11 cellular contexts compared by ENCODE assay signal in the genomic region with DNA sequence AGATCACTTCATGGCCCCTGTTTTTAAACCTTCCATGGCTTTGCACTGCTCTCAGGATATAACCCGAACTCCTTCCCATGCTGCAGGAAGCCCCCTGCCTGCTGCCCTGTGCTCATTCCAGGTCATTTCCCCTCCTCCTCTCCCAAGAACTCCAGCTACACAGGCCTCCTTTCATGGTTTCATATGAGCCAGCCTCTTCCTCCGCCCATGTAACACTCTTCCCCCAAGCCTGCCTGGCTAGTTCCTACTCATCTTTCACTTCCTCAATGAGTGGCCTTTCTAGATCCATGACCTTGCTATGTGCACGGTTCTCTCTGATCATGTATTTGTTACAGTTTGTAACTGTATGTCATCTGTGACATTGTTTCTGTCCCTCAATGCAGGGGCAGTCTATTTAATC. TPM values are rescaled to one million over a fixed set of nuclear protein-coding genes. Genes with fewer than 3 reads are reported as not detected.
DNase-seq lines count a peak whose midpoint lies in the region; ATAC-seq and TF ChIP-seq lines count a peak whose summit lies in the region.
"Had no signal": no experiment of that assay in that cellular context is flagged by ENCODE, and none has a peak within 500 bp of the region (broad histone marks: within the 10 kb centered on the region; RNA-seq: fewer than 3 reads in every experiment).

No MANE protein-coding gene starts in this region.

- POLR2A ChIA-PET in activated CD4-positive, alpha-beta memory T cell treated with anti-CD3 and anti-CD28 coated beads for 36 hours (lab: Charles Lee) = no interaction called here
- POLR2A ChIA-PET in activated CD4-positive, alpha-beta memory T cell treated with anti-CD3 and anti-CD28 coated beads, Interleukin-2, amount 10 ng/mL, durations not matched to agents 7 days and 5 days (lab: Charles Lee) = no interaction called here

- CTCF ChIA-PET in activated CD4-positive, alpha-beta memory T cell treated with anti-CD3 and anti-CD28 coated beads for 36 hours (lab: Charles Lee) = interaction anchor here (0.7 kb wide), 1 partner anchor 41 kb away, joined by 3 read pairs; no protein-coding TSS in a partner anchor
- CTCF ChIA-PET in activated CD4-positive, alpha-beta memory T cell treated with anti-CD3 and anti-CD28 coated beads, Interleukin-2, amount 10 ng/mL, durations not matched to agents 7 days and 5 days (lab: Charles Lee) = no interaction called here
- CTCF ChIA-PET in Calu3 (lab: Charles Lee) = no interaction called here

- no peaks in the 10 kb centered on the region for H3K9me3 Mint-ChIP-seq in activated CD4-positive, alpha-beta memory T cell treated with anti-CD3 and anti-CD28 coated beads for 36 hours
- H3K9me3 Mint-ChIP-seq in activated CD4-positive, alpha-beta memory T cell treated with anti-CD3 and anti-CD28 coated beads, Interleukin-2, amount 10 ng/mL, durations not matched to agents 7 days and 5 days = no peaks in the 10 kb centered on the region
- peaks cover 1 to 6% of the 10 kb centered on the region in 2 donors for H3K9me3 Mint-ChIP-seq in stimulated activated naive B cell treated with anti-CD40 and anti-IgM and Interleukin-4, amounts not matched to agents 10 μg/mL and 1 μg/mL and 100 μg/mL, for 72 hours
- no peaks in the 10 kb centered on the region for H3K9me3 Mint-ChIP-seq in Calu3 (ENCODE audit: low read depth, unreplicated experiment)

- peaks cover 43% of the 10 kb centered on the region for H3K4me1 Mint-ChIP-seq in activated CD4-positive, alpha-beta memory T cell treated with anti-CD3 and anti-CD28 coated beads for 36 hours (ENCODE audit: low read depth)
- peaks cover 45% of the 10 kb centered on the region for H3K4me1 Mint-ChIP-seq in activated CD4-positive, alpha-beta memory T cell treated with anti-CD3 and anti-CD28 coated beads, Interleukin-2, amount 10 ng/mL, durations not matched to agents 7 days and 5 days
- peaks cover 38% of the 10 kb centered on the region for H3K4me1 Mint-ChIP-seq in T-helper 17 cell
- peaks cover 41 to 63% of the 10 kb centered on the region in 2 donors for H3K4me1 Mint-ChIP-seq in stimulated activated naive B cell treated with anti-CD40 and anti-IgM and Interleukin-4, amounts not matched to agents 10 μg/mL and 1 μg/mL and 100 μg/mL, for 72 hours
- peaks cover 32% of the 10 kb centered on the region for H3K4me1 Mint-ChIP-seq in Calu3 (ENCODE audit: low read depth, unreplicated experiment)

- intact Hi-C loops in activated CD4-positive, alpha-beta memory T cell treated with anti-CD3 and anti-CD28 coated beads for 36 hours (cut with micrococcal nuclease) = loop anchor here (5.0 kb wide), 1 partner anchor 249 kb away; no protein-coding TSS in a partner anchor
- intact Hi-C loops in Calu3 (cut with micrococcal nuclease; ENCODE audit: unreplicated experiment) = no loop called here

- DNase-seq in activated CD4-positive, alpha-beta memory T cell treated with anti-CD3 and anti-CD28 coated beads for 36 hours = peak; percentile 25
- no peak for DNase-seq in activated CD4-positive, alpha-beta memory T cell treated with anti-CD3 and anti-CD28 coated beads, Interleukin-2, amount 10 ng/mL, durations not matched to agents 7 days and 5 days
- no peak for DNase-seq in T-helper 17 cell
- peak; percentile 51 for DNase-seq in stimulated activated naive B cell treated with anti-CD40 and anti-IgM and Interleukin-4, amounts not matched to agents 10 μg/mL and 1 μg/mL and 100 μg/mL, for 72 hours
- DNase-seq in activated CD8-positive, alpha-beta memory T cell treated with anti-CD3 and anti-CD28 coated beads for 24 hours = no peak
- DNase-seq in Calu3 = no peak
- DNase-seq in NCI-H345 (lab: John Stamatoyannopoulos, UW) = no peak
- DNase-seq: IMR-90 had no signal

- BruUV-seq in Calu3 (replicated peaks; lab: Mats Ljungman, UMichigan) = no TSS peak

- no peaks in the 10 kb centered on the region for H3K36me3 Mint-ChIP-seq in activated CD4-positive, alpha-beta memory T cell treated with anti-CD3 and anti-CD28 coated beads for 36 hours
- H3K36me3 Mint-ChIP-seq in activated CD4-positive, alpha-beta memory T cell treated with anti-CD3 and anti-CD28 coated beads, Interleukin-2, amount 10 ng/mL, durations not matched to agents 7 days and 5 days (ENCODE audit: low read depth) = no peaks in the 10 kb centered on the region
- H3K36me3 Mint-ChIP-seq in T-helper 17 cell (ENCODE audit: low read depth) = peaks cover 7% of the 10 kb centered on the region
- peaks cover 4 to 9% of the 10 kb centered on the region in 2 donors for H3K36me3 Mint-ChIP-seq in stimulated activated naive B cell treated with anti-CD40 and anti-IgM and Interleukin-4, amounts not matched to agents 10 μg/mL and 1 μg/mL and 100 μg/mL, for 72 hours
- H3K36me3 Mint-ChIP-seq in Calu3 (ENCODE audit: insufficient read depth, unreplicated experiment) = no peaks in the 10 kb centered on the region

- H3K4me3 Mint-ChIP-seq in activated CD4-positive, alpha-beta memory T cell treated with anti-CD3 and anti-CD28 coated beads for 36 hours = no peak overlapping the region
- H3K4me3 Mint-ChIP-seq in activated CD4-positive, alpha-beta memory T cell treated with anti-CD3 and anti-CD28 coated beads, Interleukin-2, amount 10 ng/mL, durations not matched to agents 7 days and 5 days = no peak overlapping the region
- no peak overlapping the region for H3K4me3 Mint-ChIP-seq in T-helper 17 cell
- H3K4me3 Mint-ChIP-seq in stimulated activated naive B cell treated with anti-CD40 and anti-IgM and Interleukin-4, amounts not matched to agents 10 μg/mL and 1 μg/mL and 100 μg/mL, for 72 hours = peak overlapping the region; percentile 41 to 57
- no peak overlapping the region for H3K4me3 Mint-ChIP-seq in Calu3 (ENCODE audit: low read depth, unreplicated experiment)

- no peaks in the 10 kb centered on the region for H3K27me3 Mint-ChIP-seq in activated CD4-positive, alpha-beta memory T cell treated with anti-CD3 and anti-CD28 coated beads for 36 hours
- H3K27me3 Mint-ChIP-seq in activated CD4-positive, alpha-beta memory T cell treated with anti-CD3 and anti-CD28 coated beads, Interleukin-2, amount 10 ng/mL, durations not matched to agents 7 days and 5 days = peaks cover 4% of the 10 kb centered on the region
- peaks cover 16% of the 10 kb centered on the region for H3K27me3 Mint-ChIP-seq in T-helper 17 cell
- H3K27me3 Mint-ChIP-seq in stimulated activated naive B cell treated with anti-CD40 and anti-IgM and Interleukin-4, amounts not matched to agents 10 μg/mL and 1 μg/mL and 100 μg/mL, for 72 hours = no peaks in the 10 kb centered on the region
- no peaks in the 10 kb centered on the region for H3K27me3 Mint-ChIP-seq in Calu3 (ENCODE audit: unreplicated experiment)

- ATAC-seq in HG03045 (IDR thresholded peaks at IDR 0.05; ENCODE audit: unreplicated experiment) (peak; percentile 35), T-helper 17 cell (no peak)
- ATAC-seq in stimulated activated naive B cell treated with anti-CD40 and anti-IgM and Interleukin-4, amounts not matched to agents 10 μg/mL and 1 μg/mL and 100 μg/mL, for 72 hours (replicated peaks) = peak; percentile 63 to 68

- no peak for TF ChIP-seq CTCF in Calu3 (IDR thresholded peaks at IDR 0.05; ENCODE audit: unreplicated experiment)

- no peaks in the 10 kb centered on the region for H3K9me3 ChIP-seq in T-helper 17 cell (ENCODE audit: control insufficient read depth, low read length, poor library complexity, severe bottlenecking)
- H3K9me3 ChIP-seq: A549 had no signal

- no peak overlapping the region for H3K27ac Mint-ChIP-seq in activated CD4-positive, alpha-beta memory T cell treated with anti-CD3 and anti-CD28 coated beads for 36 hours
- no peak overlapping the region for H3K27ac Mint-ChIP-seq in activated CD4-positive, alpha-beta memory T cell treated with anti-CD3 and anti-CD28 coated beads, Interleukin-2, amount 10 ng/mL, durations not matched to agents 7 days and 5 days
- peak overlapping the region; percentile 54 for H3K27ac Mint-ChIP-seq in T-helper 17 cell
- H3K27ac Mint-ChIP-seq in stimulated activated naive B cell treated with anti-CD40 and anti-IgM and Interleukin-4, amounts not matched to agents 10 μg/mL and 1 μg/mL and 100 μg/mL, for 72 hours = peak overlapping the region; percentile 94
- H3K27ac Mint-ChIP-seq in Calu3 (ENCODE audit: unreplicated experiment) = no peak overlapping the region

RNA-seq across cellular contexts. Expression of a gene that starts 3.1 kb away (rescaled TPM):
- 1 to 10 TPM; 6.6 to 7.7 TPM for total RNA-seq in activated CD4-positive, alpha-beta memory T cell treated with anti-CD3 and anti-CD28 coated beads for 36 hours
- 10 to 100 TPM; 21.5 to 23.0 TPM for total RNA-seq in activated CD4-positive, alpha-beta memory T cell treated with anti-CD3 and anti-CD28 coated beads, Interleukin-2, amount 10 ng/mL, durations not matched to agents 7 days and 5 days
- total RNA-seq in T-helper 17 cell (10 to 100 TPM in 1 of 2 donors, 1 to 10 TPM in 1; 2.7 to 14.7 TPM), Calu3 (2022) (5.5 and 8.6 TPM in 2 replicates)

RNA-seq across cellular contexts. Expression of a gene that starts 42.2 kb away (rescaled TPM):
- 100 to 1,000 TPM; 158 to 161 TPM for total RNA-seq in activated CD4-positive, alpha-beta memory T cell treated with anti-CD3 and anti-CD28 coated beads for 36 hours
- 100 to 1,000 TPM; 233 to 235 TPM for total RNA-seq in activated CD4-positive, alpha-beta memory T cell treated with anti-CD3 and anti-CD28 coated beads, Interleukin-2, amount 10 ng/mL, durations not matched to agents 7 days and 5 days
- total RNA-seq in T-helper 17 cell (10 to 100 TPM; 62.1 to 69.4 TPM), Calu3 (2022) (135 and 148 TPM in 2 replicates)

RNA-seq across cellular contexts. Expression of a gene that starts 59.8 kb away (rescaled TPM):
- total RNA-seq in activated CD4-positive, alpha-beta memory T cell treated with anti-CD3 and anti-CD28 coated beads for 36 hours = not detected
- not detected for total RNA-seq in activated CD4-positive, alpha-beta memory T cell treated with anti-CD3 and anti-CD28 coated beads, Interleukin-2, amount 10 ng/mL, durations not matched to agents 7 days and 5 days
- total RNA-seq in T-helper 17 cell (not detected), Calu3 (2022) (not detected in 2 replicates)
- total RNA-seq: glomerular endothelial cell, IMR-90 had no signal

Comparison
In these comparisons a context has a peak if more than half of its experiments do, and no peak if none do; other contexts are left out.
1. DNase-seq: peak in activated CD4-positive, alpha-beta memory T cell treated with anti-CD3 and anti-CD28 coated beads for 36 hours (single experiment) and stimulated activated naive B cell treated with anti-CD40 and anti-IgM and Interleukin-4, amounts not matched to agents 10 μg/mL and 1 μg/mL and 100 μg/mL, for 72 hours (single experiment); none in activated CD4-positive, alpha-beta memory T cell treated with anti-CD3 and anti-CD28 coated beads, Interleukin-2, amount 10 ng/mL, durations not matched to agents 7 days and 5 days (single experiment), T-helper 17 cell (0 of 3), activated CD8-positive, alpha-beta memory T cell treated with anti-CD3 and anti-CD28 coated beads for 24 hours (single experiment), Calu3 (single experiment) and NCI-H345 (single experiment).
2. H3K27ac Mint-ChIP-seq: peak in T-helper 17 cell (single experiment) and stimulated activated naive B cell treated with anti-CD40 and anti-IgM and Interleukin-4, amounts not matched to agents 10 μg/mL and 1 μg/mL and 100 μg/mL, for 72 hours (single experiment); none in activated CD4-positive, alpha-beta memory T cell treated with anti-CD3 and anti-CD28 coated beads for 36 hours (single experiment), activated CD4-positive, alpha-beta memory T cell treated with anti-CD3 and anti-CD28 coated beads, Interleukin-2, amount 10 ng/mL, durations not matched to agents 7 days and 5 days (single experiment) and Calu3 (single experiment).
3. H3K4me3 Mint-ChIP-seq: peak in stimulated activated naive B cell treated with anti-CD40 and anti-IgM and Interleukin-4, amounts not matched to agents 10 μg/mL and 1 μg/mL and 100 μg/mL, for 72 hours (2 of 2); none in activated CD4-positive, alpha-beta memory T cell treated with anti-CD3 and anti-CD28 coated beads for 36 hours (single experiment), activated CD4-positive, alpha-beta memory T cell treated with anti-CD3 and anti-CD28 coated beads, Interleukin-2, amount 10 ng/mL, durations not matched to agents 7 days and 5 days (single experiment), T-helper 17 cell (single experiment) and Calu3 (single experiment).